Comparison of ENCODE assay signal across 8 cellular contexts in genomic region chr17:78970834-78971763, GRCh38. TPM values are rescaled to one million over a fixed set of nuclear protein-coding genes. Genes with fewer than 3 reads are reported as not detected.
DNase-seq lines count a peak whose midpoint lies in the region; FAIRE-seq and TF ChIP-seq lines count a peak whose summit lies in the region.

No MANE protein-coding gene starts in this region.

- DNase-seq in GM19238 (ENCODE audit: insufficient read length, low spot score), result peak; percentile 83
- DNase-seq in NCI-H345 (lab: John Stamatoyannopoulos, UW), result peak; percentile 87
- peak; percentile 65 for DNase-seq in activated CD4-positive, CD25-positive, alpha-beta regulatory T cell treated with anti-CD3 and anti-CD28 coated beads, Interleukin-2, amount 50 U/mL, for 16 hours (ENCODE audit: low read depth, low spot score)
- peak; percentile 82 for DNase-seq in cardiac fibroblast (ENCODE audit: low read depth in 2 of 2)
- no peak for DNase-seq in keratinocyte (ENCODE audit: low read depth, low spot score)
- peak; percentile 76 to 77 for DNase-seq in stimulated activated CD4-positive, alpha-beta T cell treated with anti-CD3 and anti-CD28 coated beads, Interleukin-1b, Interleukin-23, amount 100 ng/mL, for 4 hours (ENCODE audit: low read depth in 2 of 2)
- DNase-seq in OCI-M2 (lab: John Stamatoyannopoulos, UW; ENCODE audit: unreplicated experiment), result no peak

- no peak overlapping the region for H3K27ac ChIP-seq in 22Rv1
- H3K27ac ChIP-seq in keratinocyte (ENCODE audit: control insufficient read depth, insufficient read depth, low read length), result no peak overlapping the region

- H3K9ac ChIP-seq in keratinocyte (ENCODE audit: control insufficient read depth, extremely low read depth, insufficient read depth, low read length), result peak overlapping the region; percentile 39

- H4K20me1 ChIP-seq in keratinocyte (ENCODE audit: control insufficient read depth, extremely low read depth, insufficient read depth, low read length), result peaks cover 2% of the 10 kb centered on the region

- TF ChIP-seq CTCF in 22Rv1 (IDR thresholded peaks at IDR 0.05) (peak; percentile 90), cardiac fibroblast (IDR thresholded peaks at IDR 0.05; ENCODE audit: low read depth, low read length) (peak; percentile 87), keratinocyte (optimal IDR thresholded peaks at IDR 0.05 in 1 of 3, IDR thresholded peaks at IDR 0.05 in 1 of 3, conservative IDR thresholded peaks at IDR 0.05 in 1 of 3; ENCODE audit: extremely low read depth in 1 of 3, insufficient read depth in 2 of 3, low read length in 3 of 3) (peak; percentile 73 to 87 (median 77))

- no peaks in the 10 kb centered on the region for H3K27me3 ChIP-seq in keratinocyte (ENCODE audit: control insufficient read depth, extremely low read depth, insufficient read depth, low read length)

- no peak overlapping the region for H3K4me3 ChIP-seq in cardiac fibroblast (replicated peaks in 1 of 2; ENCODE audit: low read depth in 2 of 2, low read length in 2 of 2)
- no peak overlapping the region for H3K4me3 ChIP-seq in keratinocyte (ENCODE audit: control insufficient read depth in 2 of 3, extremely low read depth in 1 of 3, insufficient read depth in 2 of 3, low read depth in 1 of 3, low read length in 3 of 3)

- peaks cover 17% of the 10 kb centered on the region for H3K4me1 ChIP-seq in keratinocyte (ENCODE audit: control insufficient read depth, extremely low read depth, insufficient read depth, low read length)

- no peaks in the 10 kb centered on the region for H3K9me3 ChIP-seq in keratinocyte (ENCODE audit: control insufficient read depth, low read depth, low read length)

- H3K36me3 ChIP-seq in keratinocyte (ENCODE audit: control insufficient read depth in 2 of 2, extremely low read depth in 1 of 2, insufficient read depth in 2 of 2, low read length in 2 of 2), result peaks cover 0 to 9% of the 10 kb centered on the region in 2 experiments

- H2AFZ ChIP-seq in keratinocyte (ENCODE audit: control insufficient read depth, low read length), result no peak overlapping the region

- H3K9me1 ChIP-seq in keratinocyte (ENCODE audit: control insufficient read depth, extremely low read depth, insufficient read depth, low read length), result no peaks in the 10 kb centered on the region

- H3K79me2 ChIP-seq in keratinocyte (ENCODE audit: control insufficient read depth, insufficient read depth, low read length), result no peaks in the 10 kb centered on the region

- dilution Hi-C loops in keratinocyte (cut with MboI; ENCODE audit: extremely low pct_ligation_motif_present, low sequenced_read_pairs), result no loop called here

- FAIRE-seq in keratinocyte (lab: Jason Lieb, UNC), result no peak

- H3K4me2 ChIP-seq in keratinocyte (ENCODE audit: control insufficient read depth, extremely low read depth, insufficient read depth, low read depth, low read length), result peak overlapping the region; percentile 61

RNA-seq across cellular contexts. Expression of gene LGALS3BP, which starts 8.6 kb away (rescaled TPM):
- polyA plus RNA-seq in keratinocyte, result 53.0 to 137 TPM (median 97.1 TPM) in 3 replicates
- 16.5 TPM for polyA plus RNA-seq in keratinocyte (2011; ENCODE audit: low read depth)
- polyA plus RNA-seq in keratinocyte (2011; cell fraction: cytosol; rRNA removed), result 63.1 and 93.6 TPM in 2 replicates
- polyA plus RNA-seq in keratinocyte (2011; cell fraction: nucleus; rRNA removed), result 277 and 483 TPM in 2 replicates
- polyA plus RNA-seq in keratinocyte (2012; ENCODE audit: low replicate concordance), result 33.5 and 219 TPM in 2 replicates
- 91.3 to 288 TPM (median 137 TPM) in 3 replicates for polyA minus RNA-seq in keratinocyte
- polyA minus RNA-seq in keratinocyte (2011; cell fraction: cytosol; rRNA and poly(A)+ RNA removed), result 237 TPM
- polyA minus RNA-seq in keratinocyte (2011; cell fraction: nucleus; rRNA and poly(A)+ RNA removed), result 457 and 590 TPM in 2 replicates

RNA-seq across cellular contexts. Expression of gene CANT1, which starts 38.5 kb away (rescaled TPM):
- polyA plus RNA-seq in keratinocyte, result 53.2 to 78.1 TPM (median 54.6 TPM) in 3 replicates
- 14.4 TPM for polyA plus RNA-seq in keratinocyte (2011; ENCODE audit: low read depth)
- polyA plus RNA-seq in keratinocyte (2011; cell fraction: cytosol; rRNA removed), result 46.5 and 62.9 TPM in 2 replicates
- 101 and 111 TPM in 2 replicates for polyA plus RNA-seq in keratinocyte (2011; cell fraction: nucleus; rRNA removed)
- 37.7 and 65.6 TPM in 2 replicates for polyA plus RNA-seq in keratinocyte (2012; ENCODE audit: low replicate concordance)
- polyA minus RNA-seq in keratinocyte, result 62.2 to 79.7 TPM (median 66.9 TPM) in 3 replicates
- 106 TPM for polyA minus RNA-seq in keratinocyte (2011; cell fraction: cytosol; rRNA and poly(A)+ RNA removed)
- polyA minus RNA-seq in keratinocyte (2011; cell fraction: nucleus; rRNA and poly(A)+ RNA removed), result 120 and 137 TPM in 2 replicates

RNA-seq across cellular contexts. Expression of gene TIMP2, which starts 45.9 kb away (rescaled TPM):
- polyA plus RNA-seq in keratinocyte, result 1.2 to 5.7 TPM (median 2.3 TPM) in 3 replicates
- polyA plus RNA-seq in keratinocyte (2011; ENCODE audit: low read depth), result 37.8 TPM
- 6.4 and 7.2 TPM in 2 replicates for polyA plus RNA-seq in keratinocyte (2011; cell fraction: cytosol; rRNA removed)
- 20.7 and 20.9 TPM in 2 replicates for polyA plus RNA-seq in keratinocyte (2011; cell fraction: nucleus; rRNA removed)
- polyA plus RNA-seq in keratinocyte (2012; ENCODE audit: low replicate concordance), result 5.5 and 31.7 TPM in 2 replicates
- polyA minus RNA-seq in keratinocyte, result 2.7 to 5.9 TPM (median 4.7 TPM) in 3 replicates
- 5.0 TPM for polyA minus RNA-seq in keratinocyte (2011; cell fraction: cytosol; rRNA and poly(A)+ RNA removed)
- polyA minus RNA-seq in keratinocyte (2011; cell fraction: nucleus; rRNA and poly(A)+ RNA removed), result 9.7 and 14.5 TPM in 2 replicates

RNA-seq across cellular contexts. Expression of gene C1QTNF1, which starts 52.9 kb away (rescaled TPM):
- 6.6 to 17.2 TPM (median 14.3 TPM) in 3 replicates for polyA plus RNA-seq in keratinocyte
- 0.25 TPM for polyA plus RNA-seq in keratinocyte (2011; ENCODE audit: low read depth)
- 9.6 and 17.3 TPM in 2 replicates for polyA plus RNA-seq in keratinocyte (2011; cell fraction: cytosol; rRNA removed)
- 22.3 and 34.7 TPM in 2 replicates for polyA plus RNA-seq in keratinocyte (2011; cell fraction: nucleus; rRNA removed)
- polyA plus RNA-seq in keratinocyte (2012; ENCODE audit: low replicate concordance), result 1.2 and 18.7 TPM in 2 replicates
- polyA minus RNA-seq in keratinocyte, result 7.8 to 26.3 TPM (median 17.1 TPM) in 3 replicates
- 31.3 TPM for polyA minus RNA-seq in keratinocyte (2011; cell fraction: cytosol; rRNA and poly(A)+ RNA removed)
- polyA minus RNA-seq in keratinocyte (2011; cell fraction: nucleus; rRNA and poly(A)+ RNA removed), result 28.9 and 39.9 TPM in 2 replicates

Comparison
In these comparisons a context has a peak if more than half of its experiments do, and no peak if none do; other contexts are left out.
1. DNase-seq: peak in GM19238 (single experiment), NCI-H345 (single experiment), activated CD4-positive, CD25-positive, alpha-beta regulatory T cell treated with anti-CD3 and anti-CD28 coated beads, Interleukin-2, amount 50 U/mL, for 16 hours (single experiment), cardiac fibroblast (2 of 2) and stimulated activated CD4-positive, alpha-beta T cell treated with anti-CD3 and anti-CD28 coated beads, Interleukin-1b, Interleukin-23, amount 100 ng/mL, for 4 hours (2 of 2); none in keratinocyte (single experiment) and OCI-M2 (single experiment).
2. Peak in every context shown above with its lines, with median percentiles within 50 percentile points of each other: CTCF ChIP-seq.